ENCODE assay signal across 8 cellular contexts in genomic region chr14:75578786-75579781, GRCh38. TPM values are rescaled to one million over a fixed set of nuclear protein-coding genes. Genes with fewer than 3 reads are reported as not detected.
A peak's percentile ranks its signal among the peaks of the same experiment; 100 is the strongest.
DNase-seq lines count a peak whose midpoint lies in the region; ATAC-seq and TF ChIP-seq lines count a peak whose summit lies in the region.

No MANE protein-coding gene starts in this region.

- no peak for DNase-seq in AG04450 (ENCODE audit: low read depth, low spot score)
- DNase-seq in SK-MEL-5 (ENCODE audit: low read depth, low spot score), result peak; percentile 11
- DNase-seq in fibroblast of the aortic adventitia (ENCODE audit: low read depth), result no peak
- DNase-seq in neuronal stem cell (ENCODE audit: low spot score), result peak; percentile 8
- DNase-seq in activated CD4-positive, CD25-positive, alpha-beta regulatory T cell (lab: John Stamatoyannopoulos, UW), result no peak
- DNase-seq in NCI-H2196 treated with DMSO at 0.1 percent for 48 hours (lab: John Stamatoyannopoulos, UW; ENCODE audit: unreplicated experiment), result no peak

- H3K9ac ChIP-seq in neuronal stem cell (ENCODE audit: low read depth, low read length, poor library complexity), result peak overlapping the region; percentile 75

- peaks cover 9 to 12% of the 10 kb centered on the region in 2 donors for H3K4me1 ChIP-seq in neuronal stem cell (ENCODE audit: control insufficient read depth in 2 of 2, insufficient read depth in 1 of 2, low read depth in 1 of 2, low read length in 2 of 2)

- H4K8ac ChIP-seq in neuronal stem cell (ENCODE audit: low read depth, low read length), result no peak overlapping the region

- H3K9me3 ChIP-seq in AG04450 (ENCODE audit: control insufficient read depth, insufficient read depth, low read length), result no peaks in the 10 kb centered on the region; the same call in 1 of the 2 replicates
- no peaks in the 10 kb centered on the region for H3K9me3 ChIP-seq in neuronal stem cell (replicated peaks in 1 of 2; ENCODE audit: control insufficient read depth in 2 of 2, insufficient read depth in 1 of 2, low read depth in 1 of 2, low read length in 2 of 2)

- H2BK12ac ChIP-seq in neuronal stem cell (ENCODE audit: low read length), result peak overlapping the region; percentile 79

- peak overlapping the region; percentile 66 for H3K4me3 ChIP-seq in AG04450 (ENCODE audit: low read depth, low read length)
- peak overlapping the region; percentile 69 for H3K4me3 ChIP-seq in fibroblast of the aortic adventitia (ENCODE audit: low read depth, low read length)
- peak overlapping the region; percentile 55 to 83 for H3K4me3 ChIP-seq in neuronal stem cell (ENCODE audit: low read length in 2 of 2)

- peak overlapping the region; percentile 1 for H2BK15ac ChIP-seq in neuronal stem cell (ENCODE audit: low read length)

- H3K79me1 ChIP-seq in neuronal stem cell (ENCODE audit: low read depth, low read length), result no peaks in the 10 kb centered on the region

- no peak overlapping the region for H3K27ac ChIP-seq in AG04450 (ENCODE audit: low read depth, low read length)
- peak overlapping the region; percentile 58 for H3K27ac ChIP-seq in neuronal stem cell (replicated peaks; ENCODE audit: low read length)

- no peaks in the 10 kb centered on the region for H3K36me3 ChIP-seq in neuronal stem cell (replicated peaks in 1 of 2; ENCODE audit: control insufficient read depth in 2 of 2, insufficient read depth in 2 of 2, low read length in 2 of 2)

- H3K4ac ChIP-seq in neuronal stem cell (ENCODE audit: low read length), result peak overlapping the region; percentile 19

- peak overlapping the region; percentile 45 for H3K23ac ChIP-seq in neuronal stem cell (ENCODE audit: low read depth, low read length, poor library complexity)

- CTCF ChIA-PET in AG04450 (lab: Charles Lee), result interaction anchor here (1.7 to 9.5 kb wide), 7 partner anchors 24 to 403 kb away, joined by 5 to 411 read pairs (median 7); partner anchors contain the start of genes ERG28, TGFB3 and TTLL5

- POLR2A ChIA-PET in AG04450 (lab: Yijun Ruan, JAX), result interaction anchor here (1.6 kb wide), 1 partner anchor 75 kb away, joined by 4 read pairs; no protein-coding TSS in a partner anchor

- peak overlapping the region; percentile 83 for H2BK5ac ChIP-seq in neuronal stem cell (ENCODE audit: low read length)

- in situ Hi-C loops in SK-MEL-5 (cut with HindIII; ENCODE audit: low pct_unique_long_range_greater_than_20kb, low sequenced_read_pairs), result no loop called here

- WGBS in neuronal stem cell (ENCODE audit: extremely low coverage in 2 of 2, insufficient read length in 2 of 2, insufficient replicate concordance in 1 of 2), 2 donors, result no CpG with 5 or more reads among the region's 33 CpGs

- peak overlapping the region; percentile 98 for H2AFZ ChIP-seq in neuronal stem cell (ENCODE audit: low read length)

- peak overlapping the region; percentile 94 for H3K18ac ChIP-seq in neuronal stem cell (ENCODE audit: low read length)

- peak overlapping the region; percentile 89 for H3K4me2 ChIP-seq in neuronal stem cell (ENCODE audit: insufficient read depth, low read length, poor library complexity, severe bottlenecking)

- H3K14ac ChIP-seq in neuronal stem cell (ENCODE audit: low read length), result no peak overlapping the region

- TF ChIP-seq CTCF in AG04450 (IDR thresholded peaks at IDR 0.05; ENCODE audit: low read depth, low read length) (0 out of 2 replicates have a peak, but pooled peaks have one; percentile 25), fibroblast of the aortic adventitia (IDR thresholded peaks at IDR 0.05; ENCODE audit: insufficient read depth, low read length) (no peak)

- H2AK5ac ChIP-seq in neuronal stem cell (ENCODE audit: low read depth, low read length), result no peak overlapping the region

- H4K91ac ChIP-seq in neuronal stem cell (ENCODE audit: low read depth, low read length, poor library complexity), result no peak overlapping the region

- H3K27me3 ChIP-seq in AG04450 (ENCODE audit: control insufficient read depth, insufficient read depth, low read length) (peaks cover 7% of the 10 kb centered on the region), neuronal stem cell (ENCODE audit: control insufficient read depth in 3 of 3, insufficient read depth in 3 of 3, low read depth in 1 of 3, low read length in 3 of 3) (peaks cover 0 to 6% (median 0%) of the 10 kb centered on the region in 3 experiments)

- ATAC-seq in GM21737 (IDR thresholded peaks at IDR 0.05; ENCODE audit: unreplicated experiment) (peak; percentile 10), GM19023 (IDR thresholded peaks at IDR 0.05; ENCODE audit: unreplicated experiment) (no peak)

- H2BK120ac ChIP-seq in neuronal stem cell (ENCODE audit: low read depth, low read length), result no peak overlapping the region

RNA-seq across cellular contexts. Expression of gene FLVCR2, which starts 0.7 kb away (rescaled TPM):
- 2.8 and 3.4 TPM in 2 replicates for polyA plus RNA-seq in AG04450 (2011; rRNA removed)
- 4.8 and 6.4 TPM in 2 replicates for polyA minus RNA-seq in AG04450 (2011; rRNA and poly(A)+ RNA removed)
- total RNA-seq in SK-MEL-5 (2014; rRNA removed; shearing (Covaris generic)), result 2.5 and 2.6 TPM in 2 replicates
- polyA plus RNA-seq in SK-MEL-5 (2015; cell fraction: cytosol; rRNA removed), result 1.6 and 2.2 TPM in 2 replicates
- polyA plus RNA-seq in SK-MEL-5 (2015; cell fraction: nucleus; rRNA removed), result 1.2 and 7.6 TPM in 2 replicates
- total RNA-seq in fibroblast of the aortic adventitia (ENCODE audit: low replicate concordance), result 0.90 and 1.1 TPM in 2 replicates
- polyA plus RNA-seq in neuronal stem cell (2013, experiment 1 of 2), result 2.4 TPM
- 2.0 TPM for polyA plus RNA-seq in neuronal stem cell (2013, experiment 2 of 2)

RNA-seq across cellular contexts. Expression of gene BATF, which starts 56.8 kb away (rescaled TPM):
- not detected in 2 replicates for polyA plus RNA-seq in AG04450 (2011; rRNA removed)
- polyA minus RNA-seq in AG04450 (2011; rRNA and poly(A)+ RNA removed), result not detected in 2 replicates
- total RNA-seq in SK-MEL-5 (2014; rRNA removed; shearing (Covaris generic)), result 0.74 TPM in 1 of 2 replicates, not detected in the other
- polyA plus RNA-seq in SK-MEL-5 (2015; cell fraction: cytosol; rRNA removed), result 1.7 TPM in 1 of 2 replicates, not detected in the other
- not detected in 2 replicates for polyA plus RNA-seq in SK-MEL-5 (2015; cell fraction: nucleus; rRNA removed)
- not detected in 2 replicates for total RNA-seq in fibroblast of the aortic adventitia (ENCODE audit: low replicate concordance)
- polyA plus RNA-seq in neuronal stem cell (2013, experiment 1 of 2), result not detected
- polyA plus RNA-seq in neuronal stem cell (2013, experiment 2 of 2), result not detected

Comparison
In these comparisons a context has a peak if more than half of its experiments do, and no peak if none do; other contexts are left out.
1. DNase-seq: peak in SK-MEL-5 (single experiment) and neuronal stem cell (single experiment); none in AG04450 (single experiment), fibroblast of the aortic adventitia (single experiment), activated CD4-positive, CD25-positive, alpha-beta regulatory T cell (0 of 4) and NCI-H2196 treated with DMSO at 0.1 percent for 48 hours (single experiment).
2. Peak in every context shown above with its lines, with median percentiles within 50 percentile points of each other: H3K4me3 ChIP-seq.